Comparison of ENCODE assay signal across 15 cellular contexts in genomic region chr3:9293066-9293465, GRCh38. TPM values are rescaled to one million over a fixed set of nuclear protein-coding genes. Genes with fewer than 3 reads are reported as not detected.
A peak's percentile ranks its signal among the peaks of the same experiment; 100 is the strongest.
DNase-seq lines count a peak whose midpoint lies in the region; ATAC-seq, FAIRE-seq and TF ChIP-seq lines count a peak whose summit lies in the region.
"Had no signal": no experiment of that assay in that cellular context is flagged by ENCODE, and none has a peak within 500 bp of the region (broad histone marks: within the 10 kb centered on the region; RNA-seq: fewer than 3 reads in every experiment).

No MANE protein-coding gene starts in this region.

- WGBS in mesenchymal stem cell: 73% methylated on average over 3 of the region's 3 CpGs

- no peaks in the 10 kb centered on the region for H3K9me2 ChIP-seq in GM23338 (ENCODE audit: insufficient read depth)

- no peak for TF ChIP-seq CTCF in GM23338 (conservative IDR thresholded peaks at IDR 0.05; ENCODE audit: low read depth in 2 of 2)
- TF ChIP-seq CTCF in brain (conservative IDR thresholded peaks at IDR 0.05): no peak
- no peak for TF ChIP-seq CTCF in ascending aorta (IDR thresholded peaks at IDR 0.05)

- H3K4me3 ChIP-seq in GM23338 (no peak overlapping the region), mesenchymal stem cell (ENCODE audit: insufficient read depth in 1 of 2, low read depth in 1 of 2, low read length in 2 of 2) (no peak overlapping the region), ascending aorta (no peak overlapping the region)
- H3K4me3 ChIP-seq: GM12878 had no signal

- H3K27ac ChIP-seq in GM23338 (ENCODE audit: low read depth): no peak overlapping the region
- H3K27ac ChIP-seq in mesenchymal stem cell (ENCODE audit: low read length, poor library complexity, severe bottlenecking): no peak overlapping the region
- no peak overlapping the region for H3K27ac ChIP-seq in ascending aorta

- no peaks in the 10 kb centered on the region for H3F3A ChIP-seq in GM23338 (replicated peaks; ENCODE audit: low read depth)

- H2BK5ac ChIP-seq in mesenchymal stem cell (ENCODE audit: low read depth, low read length, poor library complexity, severe bottlenecking): no peak overlapping the region

- H3K9ac ChIP-seq in mesenchymal stem cell (ENCODE audit: low read length): peak overlapping the region; percentile 76

- no peak overlapping the region for H2BK120ac ChIP-seq in mesenchymal stem cell (ENCODE audit: low read depth, low read length)

- H3K27ac Mint-ChIP-seq in GM23338 (peak overlapping the region; percentile 36; the same call in 1 of the 2 replicates), brain (peak overlapping the region in 3 of 5 experiments; percentile 19 to 83 (median 32))
- H3K27ac Mint-ChIP-seq: B cell; CD4-positive, alpha-beta T cell; HFFc6 had no signal

- H4K91ac ChIP-seq in mesenchymal stem cell (ENCODE audit: low read length): no peak overlapping the region

- no peak for DNase-seq in GM23338 (ENCODE audit: low spot score)
- peak; percentile 58 for DNase-seq in M059J (ENCODE audit: low read depth)
- DNase-seq in mesenchymal stem cell: no peak
- DNase-seq in GM12892 (ENCODE audit: insufficient read length): no peak
- DNase-seq in activated effector memory CD4-positive, alpha-beta T cell treated with anti-CD3 and anti-CD28 coated beads, Interleukin-2, amount 50 U/mL, for 16 hours: no peak
- no peak for DNase-seq in ascending aorta (ENCODE audit: low spot score in 2 of 2)
- DNase-seq: C1 segment of cervical spinal cord; CD4-positive, alpha-beta T cell; DMS79; HCEC 1CT; HFFc6 had no signal

- H2AK5ac ChIP-seq in mesenchymal stem cell (ENCODE audit: low read length, severe bottlenecking): no peak overlapping the region

- no peak overlapping the region for H3K4ac ChIP-seq in mesenchymal stem cell (ENCODE audit: low read depth in 1 of 2, low read length in 2 of 2)

- no peak overlapping the region for H3K18ac ChIP-seq in mesenchymal stem cell (ENCODE audit: low read depth in 1 of 2, low read length in 2 of 2)

- no peaks in the 10 kb centered on the region for H3K79me1 ChIP-seq in mesenchymal stem cell (replicated peaks; ENCODE audit: low read length, poor library complexity, severe bottlenecking)

- H3K4me2 ChIP-seq in GM23338: no peak overlapping the region
- H3K4me2 ChIP-seq in mesenchymal stem cell (ENCODE audit: low read length, poor library complexity, severe bottlenecking): no peak overlapping the region

- H3K4me1 Mint-ChIP-seq in GM23338 (peaks cover 7% of the 10 kb centered on the region), brain (peaks cover 35% of the 10 kb centered on the region)
- H3K4me1 Mint-ChIP-seq: B cell had no signal

- no peaks in the 10 kb centered on the region for H3K27me3 ChIP-seq in GM23338 (ENCODE audit: insufficient read depth)
- H3K27me3 ChIP-seq in mesenchymal stem cell (ENCODE audit: control insufficient read depth in 1 of 2, insufficient read depth in 1 of 2, low read length in 2 of 2): peaks cover 0 to 25% of the 10 kb centered on the region in 2 experiments
- H3K27me3 ChIP-seq in ascending aorta: no peaks in the 10 kb centered on the region

- no peak overlapping the region for H3K14ac ChIP-seq in mesenchymal stem cell (ENCODE audit: low read length in 2 of 2)

- H4K20me1 ChIP-seq in GM23338 (replicated peaks; ENCODE audit: insufficient read depth): no peaks in the 10 kb centered on the region

- no peaks in the 10 kb centered on the region for H3K4me1 ChIP-seq in GM23338 (ENCODE audit: insufficient read depth)
- H3K4me1 ChIP-seq in mesenchymal stem cell (ENCODE audit: control insufficient read depth, insufficient read depth, low read depth, low read length): no peaks in the 10 kb centered on the region
- H3K4me1 ChIP-seq in ascending aorta: no peaks in the 10 kb centered on the region

- ATAC-seq in GM23338: no peak
- ATAC-seq: GM12878 had no signal

- intact Hi-C loops in ascending aorta (cut with DNase I): no loop called here

- H2BK12ac ChIP-seq in mesenchymal stem cell (ENCODE audit: low read length in 2 of 2): no peak overlapping the region

- H3K36me3 ChIP-seq in GM23338 (ENCODE audit: insufficient read depth): no peaks in the 10 kb centered on the region
- H3K36me3 ChIP-seq in mesenchymal stem cell (ENCODE audit: control insufficient read depth in 1 of 2, insufficient read depth in 2 of 2, low read depth in 1 of 2, low read length in 2 of 2): no peaks in the 10 kb centered on the region
- H3K36me3 ChIP-seq in ascending aorta: no peaks in the 10 kb centered on the region

- no peak for TF ChIP-seq POLR2A in GM12892 (IDR thresholded peaks at IDR 0.05; ENCODE audit: low read depth, low read length)

- no peak overlapping the region for H3K23ac ChIP-seq in mesenchymal stem cell (ENCODE audit: low read length in 2 of 2)

- no peak overlapping the region for H2BK15ac ChIP-seq in mesenchymal stem cell (ENCODE audit: low read depth, poor library complexity, severe bottlenecking)

- no peaks in the 10 kb centered on the region for H3K9me3 ChIP-seq in mesenchymal stem cell (ENCODE audit: control insufficient read depth, low read length)
- H3K9me3 ChIP-seq in ascending aorta: no peaks in the 10 kb centered on the region

- H3K36me3 Mint-ChIP-seq in GM23338 (ENCODE audit: low read depth) (no peaks in the 10 kb centered on the region), brain (peaks cover 4% of the 10 kb centered on the region)

- no peaks in the 10 kb centered on the region for H3K79me2 ChIP-seq in GM23338 (replicated peaks; ENCODE audit: insufficient read depth)

- H3K9me3 Mint-ChIP-seq in GM23338 (no peaks in the 10 kb centered on the region; the same call in 2 of the 3 replicates), brain (peaks cover 5 to 15% (median 6%) of the 10 kb centered on the region in 5 experiments)
- H3K9me3 Mint-ChIP-seq: CD4-positive, alpha-beta T cell; HFFc6 had no signal

- H4K8ac ChIP-seq in mesenchymal stem cell (ENCODE audit: low read length): no peak overlapping the region

- FAIRE-seq in GM12892 (lab: Jason Lieb, UNC): no peak
- FAIRE-seq: A204.1, GM12878 had no signal

- H3K27me3 Mint-ChIP-seq in GM23338 (ENCODE audit: insufficient read depth, low read depth, poor library complexity): peaks cover 5% of the 10 kb centered on the region
- peaks cover 7% of the 10 kb centered on the region for H3K27me3 Mint-ChIP-seq in brain

- no peak overlapping the region for H3K4me3 Mint-ChIP-seq in GM23338
- no peak overlapping the region for H3K4me3 Mint-ChIP-seq in brain
- H3K4me3 Mint-ChIP-seq: B cell; CD4-positive, alpha-beta T cell; HFFc6 had no signal

- no peak overlapping the region for H2AFZ ChIP-seq in GM23338
- no peak overlapping the region for H2AFZ ChIP-seq in mesenchymal stem cell (ENCODE audit: low read depth, low read length)

TF ChIP-seq in GM23338, 12 proteins besides CTCF, POLR2A, EP300 and RAD21 (continues in another document):
- TF ChIP-seq EZH2phosphoT487 (IDR thresholded peaks at IDR 0.05; ENCODE audit: unreplicated experiment) (no peak), POLR2AphosphoS5 (IDR thresholded peaks at IDR 0.05; ENCODE audit: low read depth) (no peak), EZH2 (IDR thresholded peaks at IDR 0.05; ENCODE audit: low read depth, unreplicated experiment) (no peak), CREB1 (CRISPR knock-in tag; IDR thresholded peaks at IDR 0.05; ENCODE audit: low read depth) (no peak), ZNF114 (CRISPR knock-in tag; IDR thresholded peaks at IDR 0.05) (no peak), NANOG (IDR thresholded peaks at IDR 0.05; ENCODE audit: borderline replicate concordance) (no peak), ZNF331 (CRISPR knock-in tag; IDR thresholded peaks at IDR 0.05; ENCODE audit: low read depth) (no peak), ETS1 (IDR thresholded peaks at IDR 0.05) (no peak), STAT1 (IDR thresholded peaks at IDR 0.05; ENCODE audit: unreplicated experiment) (no peak), JUNB (IDR thresholded peaks at IDR 0.05; ENCODE audit: unreplicated experiment) (no peak)

RNA-seq across cellular contexts. Expression of gene SRGAP3, which starts 43.6 kb away (rescaled TPM):
- total RNA-seq in GM23338 (2014; rRNA removed; shearing (Covaris generic)): 8.6 and 9.4 TPM in 2 replicates
- polyA plus RNA-seq in GM23338 (2016; fragmentation: Nextera tagmentation; extraction: Ambion mirVana): 6.4 and 7.5 TPM in 2 replicates
- 0.57 and 2.6 TPM in 2 replicates for total RNA-seq in M059J (2014; rRNA removed; shearing (Covaris generic))
- polyA plus RNA-seq in brain (ENCODE audit: insufficient read depth, low read depth, low replicate concordance): 9.8 TPM
- 0.33 TPM for polyA plus RNA-seq in mesenchymal stem cell (2013, experiment 1 of 2)
- polyA plus RNA-seq in mesenchymal stem cell (2013, experiment 2 of 2): 0.21 TPM
- polyA plus RNA-seq in GM12892 (2012; ENCODE audit: missing spikeins): 7.3 TPM
- 1.6 TPM for total RNA-seq in ascending aorta
